ENCODE assay signal across 1 cellular context in the genomic region with DNA sequence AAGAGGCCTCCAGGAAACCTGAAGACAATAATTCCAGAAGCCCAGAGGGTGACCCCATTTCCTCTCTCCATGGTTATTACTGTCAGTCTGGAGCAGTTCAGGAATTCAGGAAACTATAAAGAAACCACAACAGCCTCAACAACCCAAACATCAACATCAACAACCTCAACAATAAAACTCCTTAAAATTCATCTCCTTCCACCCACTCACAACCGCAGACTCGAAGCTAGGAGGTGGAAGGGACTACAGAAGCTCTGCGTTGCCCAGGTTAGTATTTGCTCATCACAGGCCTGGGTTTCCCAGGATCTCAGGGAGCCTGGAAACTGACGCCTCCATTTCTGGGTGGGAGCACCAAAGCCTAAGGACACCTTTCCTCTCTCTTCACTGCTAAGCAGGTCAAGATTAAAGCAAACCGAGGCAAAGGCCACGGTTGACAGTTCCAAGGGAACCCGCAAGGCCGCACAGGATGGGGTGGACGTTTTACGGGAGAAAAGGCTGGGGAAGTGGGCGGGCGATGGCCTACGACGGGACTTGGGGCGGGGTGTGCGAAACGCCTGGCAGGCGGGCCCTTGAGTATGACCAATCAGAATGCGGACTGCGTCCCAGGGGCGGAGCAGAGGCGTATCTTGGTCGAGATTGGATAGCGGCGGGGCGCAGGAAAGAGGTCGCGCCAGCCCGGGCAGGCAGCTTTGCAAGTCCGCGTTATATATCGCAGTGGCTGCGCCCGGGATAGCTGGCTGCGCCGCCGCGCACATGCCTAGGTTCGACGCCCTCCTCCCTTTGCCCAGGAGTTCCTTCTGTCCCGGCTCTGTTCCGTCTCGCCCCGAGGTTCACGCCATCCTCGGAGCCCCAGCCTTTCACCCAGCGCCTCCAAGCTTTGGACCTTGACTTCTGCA.
TF ChIP-seq lines count a peak whose summit lies in the region.

A gene with protein sequence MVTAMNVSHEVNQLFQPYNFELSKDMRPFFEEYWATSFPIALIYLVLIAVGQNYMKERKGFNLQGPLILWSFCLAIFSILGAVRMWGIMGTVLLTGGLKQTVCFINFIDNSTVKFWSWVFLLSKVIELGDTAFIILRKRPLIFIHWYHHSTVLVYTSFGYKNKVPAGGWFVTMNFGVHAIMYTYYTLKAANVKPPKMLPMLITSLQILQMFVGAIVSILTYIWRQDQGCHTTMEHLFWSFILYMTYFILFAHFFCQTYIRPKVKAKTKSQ (plus strand): TSS at position 654 of the 896 bp plus-strand sequence. CDS start 250 bp downstream, outside the sequence.

TF ChIP-seq in HepG2, 621 proteins besides CTCF, POLR2A, EP300 and RAD21 (continued from another document):
- TF ChIP-seq ZNF773 (CRISPR knock-in tag; IDR thresholded peaks at IDR 0.05; ENCODE audit: borderline replicate concordance) (no peak), RARA (CRISPR knock-in tag; IDR thresholded peaks at IDR 0.05) (peak; percentile 51), JDP2 (CRISPR knock-in tag; IDR thresholded peaks at IDR 0.05; ENCODE audit: borderline replicate concordance) (no peak), NPAS2 (CRISPR knock-in tag; IDR thresholded peaks at IDR 0.05; ENCODE audit: borderline replicate concordance) (no peak), RCOR2 (CRISPR knock-in tag; IDR thresholded peaks at IDR 0.05) (no peak), SP4 (CRISPR knock-in tag; IDR thresholded peaks at IDR 0.05) (peak; percentile 92), ZNF451 (CRISPR knock-in tag; IDR thresholded peaks at IDR 0.05) (peak; percentile 96)
- TF ChIP-seq, protein P1, sequence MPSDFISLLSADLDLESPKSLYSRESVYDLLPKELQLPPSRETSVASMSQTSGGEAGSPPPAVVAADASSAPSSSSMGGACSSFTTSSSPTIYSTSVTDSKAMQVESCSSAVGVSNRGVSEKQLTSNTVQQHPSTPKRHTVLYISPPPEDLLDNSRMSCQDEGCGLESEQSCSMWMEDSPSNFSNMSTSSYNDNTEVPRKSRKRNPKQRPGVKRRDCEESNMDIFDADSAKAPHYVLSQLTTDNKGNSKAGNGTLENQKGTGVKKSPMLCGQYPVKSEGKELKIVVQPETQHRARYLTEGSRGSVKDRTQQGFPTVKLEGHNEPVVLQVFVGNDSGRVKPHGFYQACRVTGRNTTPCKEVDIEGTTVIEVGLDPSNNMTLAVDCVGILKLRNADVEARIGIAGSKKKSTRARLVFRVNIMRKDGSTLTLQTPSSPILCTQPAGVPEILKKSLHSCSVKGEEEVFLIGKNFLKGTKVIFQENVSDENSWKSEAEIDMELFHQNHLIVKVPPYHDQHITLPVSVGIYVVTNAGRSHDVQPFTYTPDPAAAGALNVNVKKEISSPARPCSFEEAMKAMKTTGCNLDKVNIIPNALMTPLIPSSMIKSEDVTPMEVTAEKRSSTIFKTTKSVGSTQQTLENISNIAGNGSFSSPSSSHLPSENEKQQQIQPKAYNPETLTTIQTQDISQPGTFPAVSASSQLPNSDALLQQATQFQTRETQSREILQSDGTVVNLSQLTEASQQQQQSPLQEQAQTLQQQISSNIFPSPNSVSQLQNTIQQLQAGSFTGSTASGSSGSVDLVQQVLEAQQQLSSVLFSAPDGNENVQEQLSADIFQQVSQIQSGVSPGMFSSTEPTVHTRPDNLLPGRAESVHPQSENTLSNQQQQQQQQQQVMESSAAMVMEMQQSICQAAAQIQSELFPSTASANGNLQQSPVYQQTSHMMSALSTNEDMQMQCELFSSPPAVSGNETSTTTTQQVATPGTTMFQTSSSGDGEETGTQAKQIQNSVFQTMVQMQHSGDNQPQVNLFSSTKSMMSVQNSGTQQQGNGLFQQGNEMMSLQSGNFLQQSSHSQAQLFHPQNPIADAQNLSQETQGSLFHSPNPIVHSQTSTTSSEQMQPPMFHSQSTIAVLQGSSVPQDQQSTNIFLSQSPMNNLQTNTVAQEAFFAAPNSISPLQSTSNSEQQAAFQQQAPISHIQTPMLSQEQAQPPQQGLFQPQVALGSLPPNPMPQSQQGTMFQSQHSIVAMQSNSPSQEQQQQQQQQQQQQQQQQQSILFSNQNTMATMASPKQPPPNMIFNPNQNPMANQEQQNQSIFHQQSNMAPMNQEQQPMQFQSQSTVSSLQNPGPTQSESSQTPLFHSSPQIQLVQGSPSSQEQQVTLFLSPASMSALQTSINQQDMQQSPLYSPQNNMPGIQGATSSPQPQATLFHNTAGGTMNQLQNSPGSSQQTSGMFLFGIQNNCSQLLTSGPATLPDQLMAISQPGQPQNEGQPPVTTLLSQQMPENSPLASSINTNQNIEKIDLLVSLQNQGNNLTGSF (CRISPR knock-in tag; IDR thresholded peaks at IDR 0.05): peak; percentile 95
